ENCODE assay signal across 32 cellular contexts in genomic region chr7:119868387-119868786, GRCh38.
A peak's percentile ranks its signal among the peaks of the same experiment; 100 is the strongest.
DNase-seq lines count a peak whose midpoint lies in the region; ATAC-seq, FAIRE-seq and TF ChIP-seq lines count a peak whose summit lies in the region.
"Had no signal": no experiment of that assay in that cellular context is flagged by ENCODE, and none has a peak within 500 bp of the region (broad histone marks: within the 10 kb centered on the region; RNA-seq: fewer than 3 reads in every experiment).

No MANE protein-coding gene starts in this region.

- no peak for TF ChIP-seq RAD21 in K562 (CRISPR knock-in tag; conservative IDR thresholded peaks at IDR 0.05 in 1 of 2, IDR thresholded peaks at IDR 0.05 in 1 of 2)

- H3K27me3 Mint-ChIP-seq in activated naive CD4-positive, alpha-beta T cell treated with anti-CD3 and anti-CD28 coated beads, Interleukin-2, amount 50 U/mL, for 24 hours: no peaks in the 10 kb centered on the region
- H3K27me3 Mint-ChIP-seq: B cell; CD4-positive, alpha-beta memory T cell; CD4-positive, alpha-beta T cell; CD8-positive, alpha-beta memory T cell had no signal

- no peak for TF ChIP-seq POLR2A in K562 (conservative IDR thresholded peaks at IDR 0.05)

- intact Hi-C loops in K562 (cut with micrococcal nuclease): no loop called here

- H3K4me2 ChIP-seq in K562 (ENCODE audit: insufficient read depth, low read length): no peak overlapping the region
- H3K4me2 ChIP-seq: A549; BLaER1; BLaER1 treated with 17β-estradiol and CSF1 and Interleukin-3, amounts not matched to agents 10 nM and 100 nM had no signal

- no peak overlapping the region for H3K9ac ChIP-seq in K562 (ENCODE audit: insufficient read depth in 1 of 2, low read depth in 2 of 2, low read length in 2 of 2)
- H3K9ac ChIP-seq: BLaER1; BLaER1 treated with 17β-estradiol and CSF1 and Interleukin-3, amounts not matched to agents 10 nM and 100 nM had no signal

- H3K9me3 ChIP-seq in K562 (replicated peaks; ENCODE audit: control insufficient read depth, insufficient read depth, low read depth, low read length): peaks cover 2% of the 10 kb centered on the region; the same call in 1 of the 2 replicates
- H3K9me3 ChIP-seq: A549; BE2C; BLaER1; BLaER1 treated with 17β-estradiol and CSF1 and Interleukin-3, amounts not matched to agents 10 nM and 100 nM; Caco-2 had no signal

- in situ Hi-C loops in K562 (cut with MboI): no loop called here

- no peak overlapping the region for H3K4me3 Mint-ChIP-seq in activated naive CD4-positive, alpha-beta T cell treated with anti-CD3 and anti-CD28 coated beads, Interleukin-2, amount 50 U/mL, for 24 hours
- H3K4me3 Mint-ChIP-seq: B cell; CD14-positive monocyte; CD4-positive, alpha-beta T cell; CD4-positive, CD25-positive, alpha-beta regulatory T cell; CD8-positive, alpha-beta memory T cell; CD8-positive, alpha-beta T cell had no signal

- no peak for TF ChIP-seq EP300 in K562 (IDR thresholded peaks at IDR 0.05; ENCODE audit: low read length)

- H3K4me1 ChIP-seq in K562 (replicated peaks in 1 of 2; ENCODE audit: control insufficient read depth in 2 of 2, insufficient read depth in 2 of 2, low read length in 2 of 2): no peaks in the 10 kb centered on the region
- H3K4me1 ChIP-seq: A549; BE2C; BLaER1; BLaER1 treated with 17β-estradiol and CSF1 and Interleukin-3, amounts not matched to agents 10 nM and 100 nM; Caco-2 had no signal

- no peak overlapping the region for H3K4me3 ChIP-seq in K562
- H3K4me3 ChIP-seq: A549; BLaER1; BLaER1 treated with 17β-estradiol and CSF1 and Interleukin-3, amounts not matched to agents 10 nM and 100 nM had no signal

- DNase-seq in activated naive CD4-positive, alpha-beta T cell treated with Interleukin-2 at 50 U/mL for 16 hours: no peak
- DNase-seq in K562 (ENCODE audit: extremely low read depth in 1 of 4, low spot score in 3 of 4) (no peak), T-helper 1 cell (no peak)
- DNase-seq: 8988T; ACHN; AML-193; BE2C; C1 segment of cervical spinal cord; Caco-2; Calu3; CD4-positive, alpha-beta memory T cell; CD4-positive, alpha-beta T cell; CD4-positive, CD25-positive, alpha-beta regulatory T cell; CD8-positive, alpha-beta memory T cell; CD8-positive, alpha-beta T cell; COR-L47; DMS 273 treated with DMSO at 0.1 percent for 48 hours; DMS153; DMS53; DMS79; DMS79 treated with DMSO at 0.1 percent for 48 hours; DND-41; EL had no signal

- POLR2A ChIA-PET in K562 (lab: Yijun Ruan, JAX): no interaction called here

- no peaks in the 10 kb centered on the region for H3K36me3 Mint-ChIP-seq in activated naive CD4-positive, alpha-beta T cell treated with anti-CD3 and anti-CD28 coated beads, Interleukin-2, amount 50 U/mL, for 24 hours
- H3K36me3 Mint-ChIP-seq: CD14-positive monocyte; CD4-positive, alpha-beta memory T cell; CD4-positive, CD25-positive, alpha-beta regulatory T cell; CD8-positive, alpha-beta memory T cell; CD8-positive, alpha-beta T cell had no signal

- H4K20me1 ChIP-seq in K562 (replicated peaks; ENCODE audit: control insufficient read depth, insufficient read depth, low read length): no peaks in the 10 kb centered on the region
- H4K20me1 ChIP-seq: BLaER1; BLaER1 treated with 17β-estradiol and CSF1 and Interleukin-3, amounts not matched to agents 10 nM and 100 nM had no signal

- WGBS in K562 (ENCODE audit: insufficient coverage, low coverage, missing lambda C conversion rate): 62% methylated on average over 2 of the region's 2 CpGs

- H3K27ac Mint-ChIP-seq in activated naive CD4-positive, alpha-beta T cell treated with anti-CD3 and anti-CD28 coated beads, Interleukin-2, amount 50 U/mL, for 24 hours: peak overlapping the region; percentile 15
- H3K27ac Mint-ChIP-seq: B cell; CD14-positive monocyte; CD4-positive, alpha-beta memory T cell; CD4-positive, alpha-beta T cell; CD4-positive, CD25-positive, alpha-beta regulatory T cell; CD8-positive, alpha-beta memory T cell; CD8-positive, alpha-beta T cell had no signal

- no peaks in the 10 kb centered on the region for H3K9me1 ChIP-seq in K562 (ENCODE audit: control insufficient read depth, insufficient read depth, low read length)

- H3K27ac ChIP-seq in K562 (ENCODE audit: extremely low read depth, low read depth, low read length): no peak overlapping the region
- H3K27ac ChIP-seq: 22Rv1; A549; BLaER1; BLaER1 treated with 17β-estradiol and CSF1 and Interleukin-3, amounts not matched to agents 10 nM and 100 nM; C4-2B had no signal

- no peak for TF ChIP-seq CTCF in K562 (IDR thresholded peaks at IDR 0.05 in 2 of 3, conservative IDR thresholded peaks at IDR 0.05 in 1 of 3; ENCODE audit: insufficient read depth in 2 of 3, low read depth in 1 of 3, low read length in 3 of 3)

- ATAC-seq in K562: no peak
- ATAC-seq: A549; CD8-positive, alpha-beta T cell had no signal

- BruUV-seq in K562 (replicated peaks; lab: Mats Ljungman, UMichigan): no TSS peak

- H3K36me3 ChIP-seq in K562 (ENCODE audit: control insufficient read depth, insufficient read depth, low read length): peaks cover 17% of the 10 kb centered on the region
- H3K36me3 ChIP-seq: BE2C; BLaER1; BLaER1 treated with 17β-estradiol and CSF1 and Interleukin-3, amounts not matched to agents 10 nM and 100 nM had no signal

- H3K79me2 ChIP-seq in K562 (ENCODE audit: control insufficient read depth, insufficient read depth, low read length): peaks cover 77% of the 10 kb centered on the region

- H2AFZ ChIP-seq in K562 (ENCODE audit: low read depth, low read length): no peak overlapping the region

- peaks cover 18% of the 10 kb centered on the region for H3K9me3 Mint-ChIP-seq in activated naive CD4-positive, alpha-beta T cell treated with anti-CD3 and anti-CD28 coated beads, Interleukin-2, amount 50 U/mL, for 24 hours

- H3K4me1 Mint-ChIP-seq in activated naive CD4-positive, alpha-beta T cell treated with anti-CD3 and anti-CD28 coated beads, Interleukin-2, amount 50 U/mL, for 24 hours: no peaks in the 10 kb centered on the region
- H3K4me1 Mint-ChIP-seq: B cell; CD14-positive monocyte; CD4-positive, alpha-beta memory T cell; CD4-positive, CD25-positive, alpha-beta regulatory T cell; CD8-positive, alpha-beta memory T cell had no signal

- H3K27me3 ChIP-seq in K562 (ENCODE audit: control insufficient read depth in 2 of 2, insufficient read depth in 2 of 2, low read length in 2 of 2): no peaks in the 10 kb centered on the region
- H3K27me3 ChIP-seq: BE2C; BLaER1; BLaER1 treated with 17β-estradiol and CSF1 and Interleukin-3, amounts not matched to agents 10 nM and 100 nM had no signal

- CTCF ChIA-PET in K562 (lab: Yijun Ruan, JAX; ENCODE audit: low intra/inter-chr PET ratio): no interaction called here

- FAIRE-seq in K562 (lab: Jason Lieb, UNC): no peak
- FAIRE-seq: A549, D721Med had no signal

TF ChIP-seq in K562, 482 proteins besides CTCF, POLR2A, EP300 and RAD21 (continues in another document):
- TF ChIP-seq ATF3 (IDR thresholded peaks at IDR 0.05): no peak
- TF ChIP-seq ATF3 (CRISPR knock-in tag; conservative IDR thresholded peaks at IDR 0.05): no peak
- no peak for TF ChIP-seq MAZ (CRISPR knock-in tag; conservative IDR thresholded peaks at IDR 0.05 in 1 of 2, IDR thresholded peaks at IDR 0.05 in 1 of 2)
- no peak for TF ChIP-seq NCOR1 (IDR thresholded peaks at IDR 0.05)
- TF ChIP-seq USF2 (CRISPR knock-in tag; IDR thresholded peaks at IDR 0.05): no peak
- TF ChIP-seq ZBTB49 (CRISPR knock-in tag; IDR thresholded peaks at IDR 0.05; ENCODE audit: borderline replicate concordance): no peak
- TF ChIP-seq ZNF165 (CRISPR knock-in tag; IDR thresholded peaks at IDR 0.05; ENCODE audit: borderline replicate concordance): no peak
